In genomic region chr5:66743344-66743743, GRCh38 we compare ENCODE assay signal across 28 cellular contexts.
"Had no signal": no experiment of that assay in that cellular context is flagged by ENCODE, and none has a peak within 500 bp of the region (broad histone marks: within the 10 kb centered on the region; RNA-seq: fewer than 3 reads in every experiment).

No MANE protein-coding gene starts in this region.

- H3K27me3 ChIP-seq: breast epithelium, vagina had no signal

- H3K4me1 ChIP-seq: breast epithelium, vagina had no signal

- H3K27ac ChIP-seq: breast epithelium, skin epidermis, thoracic aorta, vagina had no signal

- H3K4me3 Mint-ChIP-seq: activated CD4-positive, alpha-beta T cell treated with anti-CD3 and anti-CD28 coated beads for 36 hours; activated CD8-positive, alpha-beta memory T cell treated with anti-CD3 and anti-CD28 coated beads, Interleukin-2, amount 10 ng/mL, durations not matched to agents 7 days and 5 days; activated CD8-positive, alpha-beta T cell treated with anti-CD3 and anti-CD28 coated beads, Interleukin-2, amount 10 ng/mL, durations not matched to agents 7 days and 5 days; central memory CD8-positive, alpha-beta T cell; dendritic cell treated with granulocyte-macrophage colony-stimulating factor and Interleukin-4, amounts not matched to agents 40 ng/mL and 50 ng/mL, for 4 days; endodermal cell; natural killer cell treated with Interleukin-12 subunit alpha and Interleukin-12 subunit beta and Interleukin-15 and Interleukin-18, amount 100 ng/mL, for 72 hours; stimulated activated effector memory CD8-positive, alpha-beta T cell treated with anti-CD3 and anti-CD28 coated beads, Interleukin-12 subunit alpha, Interleukin-12 subunit beta, amount 100 ng/mL, for 72 hours; stimulated activated naive CD8-positive, alpha-beta T cell treated with anti-CD3 and anti-CD28 coated beads, Interleukin-15, Interleukin-2, amounts not matched to agents 100 ng/mL and 50 ng/mL, for 24 hours; T-helper 2 cell treated with Interferon-gamma antibody and Interleukin-4, amounts not matched to agents 5 μg/mL and 100 μg/mL, for 36 hours had no signal

- H3K36me3 Mint-ChIP-seq: activated CD8-positive, alpha-beta memory T cell treated with anti-CD3 and anti-CD28 coated beads, Interleukin-2, amount 10 ng/mL, durations not matched to agents 7 days and 5 days; activated naive CD4-positive, alpha-beta T cell treated with anti-CD3 and anti-CD28 coated beads, Interleukin-2, amount 50 U/mL, for 72 hours; natural killer cell treated with Interleukin-12 subunit alpha and Interleukin-12 subunit beta and Interleukin-15 and Interleukin-18, amount 100 ng/mL, for 72 hours; stimulated activated effector memory CD8-positive, alpha-beta T cell treated with anti-CD3 and anti-CD28 coated beads, Interleukin-12 subunit alpha, Interleukin-12 subunit beta, amount 100 ng/mL, for 72 hours had no signal

- DNase-seq: activated CD4-positive, alpha-beta T cell treated with anti-CD3 and anti-CD28 coated beads for 36 hours; activated CD4-positive, CD25-positive, alpha-beta regulatory T cell; activated CD8-positive, alpha-beta memory T cell treated with anti-CD3 and anti-CD28 coated beads, Interleukin-2, amount 10 ng/mL, durations not matched to agents 7 days and 5 days; activated CD8-positive, alpha-beta T cell treated with anti-CD3 and anti-CD28 coated beads, Interleukin-2, amount 10 ng/mL, durations not matched to agents 7 days and 5 days; activated naive CD4-positive, alpha-beta T cell; activated T-cell treated with anti-CD3 and anti-CD28 coated beads, Interleukin-2, amount 50 U/mL, for 48 hours; endodermal cell; head of caudate nucleus; kidney glomerular epithelial cell; posterior cingulate gyrus; stimulated activated CD4-positive, alpha-beta T cell treated with anti-CD3 and anti-CD28 coated beads, Interleukin-12 subunit alpha, Interleukin-12 subunit beta, amount 100 ng/mL, for 4 hours; stimulated activated CD4-positive, alpha-beta T cell treated with anti-CD3 and anti-CD28 coated beads, Interleukin-4, amount 100 ng/mL, for 1 hour; T-helper 1 cell had no signal

- H3K4me1 Mint-ChIP-seq: central memory CD8-positive, alpha-beta T cell had no signal

- H3K4me3 ChIP-seq: breast epithelium, lung, mucosa of descending colon, skin epidermis, thoracic aorta, vagina had no signal

- H3K9me3 ChIP-seq: breast epithelium, mucosa of descending colon, thoracic aorta, vagina had no signal

- H3K9me3 Mint-ChIP-seq: activated naive CD4-positive, alpha-beta T cell treated with anti-CD3 and anti-CD28 coated beads, Interleukin-2, amount 50 U/mL, for 72 hours; central memory CD8-positive, alpha-beta T cell; endodermal cell; stimulated activated effector memory CD8-positive, alpha-beta T cell treated with anti-CD3 and anti-CD28 coated beads, Interleukin-12 subunit alpha, Interleukin-12 subunit beta, amount 100 ng/mL, for 72 hours; stimulated activated naive CD8-positive, alpha-beta T cell treated with anti-CD3 and anti-CD28 coated beads, Interleukin-15, Interleukin-2, amounts not matched to agents 100 ng/mL and 50 ng/mL, for 24 hours had no signal

- H3K27ac Mint-ChIP-seq: activated CD4-positive, alpha-beta T cell treated with anti-CD3 and anti-CD28 coated beads for 36 hours; activated CD8-positive, alpha-beta memory T cell treated with anti-CD3 and anti-CD28 coated beads, Interleukin-2, amount 10 ng/mL, durations not matched to agents 7 days and 5 days; activated CD8-positive, alpha-beta T cell treated with anti-CD3 and anti-CD28 coated beads, Interleukin-2, amount 10 ng/mL, durations not matched to agents 7 days and 5 days; endodermal cell; natural killer cell treated with Interleukin-12 subunit alpha and Interleukin-12 subunit beta and Interleukin-15 and Interleukin-18, amount 100 ng/mL, for 72 hours; stimulated activated effector memory CD8-positive, alpha-beta T cell treated with anti-CD3 and anti-CD28 coated beads, Interleukin-12 subunit alpha, Interleukin-12 subunit beta, amount 100 ng/mL, for 72 hours; stimulated activated naive CD8-positive, alpha-beta T cell treated with anti-CD3 and anti-CD28 coated beads, Interleukin-15, Interleukin-2, amounts not matched to agents 100 ng/mL and 50 ng/mL, for 24 hours; T-helper 2 cell treated with Interferon-gamma antibody and Interleukin-4, amounts not matched to agents 5 μg/mL and 100 μg/mL, for 36 hours had no signal

- H3K36me3 ChIP-seq: breast epithelium, thoracic aorta, vagina had no signal

- H3K27me3 Mint-ChIP-seq: dendritic cell treated with granulocyte-macrophage colony-stimulating factor and Interleukin-4, amounts not matched to agents 40 ng/mL and 50 ng/mL, for 4 days had no signal

- ATAC-seq: activated CD4-positive, alpha-beta T cell treated with anti-CD3 and anti-CD28 coated beads for 36 hours; activated CD8-positive, alpha-beta memory T cell treated with anti-CD3 and anti-CD28 coated beads, Interleukin-2, amount 10 ng/mL, durations not matched to agents 7 days and 5 days; activated CD8-positive, alpha-beta T cell treated with anti-CD3 and anti-CD28 coated beads, Interleukin-2, amount 10 ng/mL, durations not matched to agents 7 days and 5 days; activated naive CD4-positive, alpha-beta T cell treated with anti-CD3 and anti-CD28 coated beads, Interleukin-2, amount 50 U/mL, for 72 hours; esophagus mucosa; mucosa of descending colon; sciatic nerve; stimulated activated effector memory CD8-positive, alpha-beta T cell treated with anti-CD3 and anti-CD28 coated beads, Interleukin-12 subunit alpha, Interleukin-12 subunit beta, amount 100 ng/mL, for 72 hours had no signal
